8 cellular contexts compared by ENCODE assay signal in the genomic region with DNA sequence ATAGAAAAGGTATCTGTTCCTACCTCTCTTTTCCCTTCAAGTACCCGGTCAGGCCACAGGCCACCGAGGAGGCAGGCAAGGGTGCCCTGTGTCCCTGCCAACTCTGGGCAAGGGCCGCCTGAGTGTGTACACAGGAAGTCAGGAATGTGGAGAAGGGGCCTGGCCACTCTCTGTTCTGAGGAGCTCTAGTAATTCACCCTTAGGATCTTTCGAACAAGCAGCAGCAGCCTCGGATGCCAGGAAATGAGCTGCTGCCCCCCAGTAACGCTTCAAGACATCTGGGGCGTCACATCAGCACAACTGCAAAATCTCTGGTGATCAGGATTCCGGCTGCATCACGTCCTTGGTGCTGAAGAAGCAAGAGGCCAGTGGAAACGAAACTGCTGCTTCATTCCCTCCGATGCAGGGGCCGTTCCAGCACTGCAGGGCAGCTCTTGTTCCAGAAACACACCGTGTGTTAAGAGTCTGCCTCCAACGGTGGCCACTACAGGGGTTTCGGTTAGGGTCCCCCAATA. TPM values are rescaled to one million over a fixed set of nuclear protein-coding genes. Genes with fewer than 3 reads are reported as not detected.
DNase-seq lines count a peak whose midpoint lies in the region; ATAC-seq and TF ChIP-seq lines count a peak whose summit lies in the region.
"Had no signal": no experiment of that assay in that cellular context is flagged by ENCODE, and none has a peak within 500 bp of the region (broad histone marks: within the 10 kb centered on the region; RNA-seq: fewer than 3 reads in every experiment).

No MANE protein-coding gene starts in this region.

- H3K27ac ChIP-seq in HUES64 (ENCODE audit: low read depth, low read length) (no peak overlapping the region), cingulate gyrus (ENCODE audit: low read depth, low read length) (peak overlapping the region; percentile 51), lung (ENCODE audit: low read depth in 1 of 2, low read length in 1 of 2) (peak overlapping the region; percentile 77 to 88), thoracic aorta (peak overlapping the region; percentile 90)

- H3K36me3 ChIP-seq in HUES64 (ENCODE audit: insufficient read depth, low read length): peaks cover 10% of the 10 kb centered on the region; the same call in 1 of the 2 replicates
- no peaks in the 10 kb centered on the region for H3K36me3 ChIP-seq in lung (ENCODE audit: control insufficient read depth in 2 of 2, insufficient read depth in 2 of 2, low read length in 2 of 2)
- H3K36me3 ChIP-seq in thoracic aorta: no peaks in the 10 kb centered on the region

- peaks cover 15% of the 10 kb centered on the region for H3K4me1 ChIP-seq in HUES64 (ENCODE audit: insufficient read depth, low read length)
- H3K4me1 ChIP-seq in lung (ENCODE audit: control insufficient read depth in 2 of 2, insufficient read depth in 2 of 2, low read length in 2 of 2): peaks cover 0 to 20% of the 10 kb centered on the region in 2 donors
- peaks cover 7 to 49% of the 10 kb centered on the region in 2 donors for H3K4me1 ChIP-seq in thoracic aorta (ENCODE audit: control insufficient read depth in 1 of 2, low read depth in 2 of 2)

- H3K9me3 ChIP-seq in HUES64 (ENCODE audit: insufficient read depth, low read depth, low read length) (no peaks in the 10 kb centered on the region), lung (ENCODE audit: control insufficient read depth in 2 of 2, insufficient read depth in 1 of 2, low read length in 1 of 2) (no peaks in the 10 kb centered on the region), thoracic aorta (no peaks in the 10 kb centered on the region)

- H3K4me3 ChIP-seq in HUES64 (ENCODE audit: low read length) (peak overlapping the region; percentile 72), lung (peak overlapping the region; percentile 11), thoracic aorta (peak overlapping the region; percentile 88)

- TF ChIP-seq CTCF in lung (IDR thresholded peaks at IDR 0.05; ENCODE audit: control extremely low read depth, extremely low read depth): no peak
- TF ChIP-seq CTCF in thoracic aorta (IDR thresholded peaks at IDR 0.05): no peak

- H3K27me3 ChIP-seq in HUES64 (ENCODE audit: insufficient read depth, low read length) (peaks cover 41% of the 10 kb centered on the region; the same call in 1 of the 2 replicates), lung (ENCODE audit: control insufficient read depth, insufficient read depth) (no peaks in the 10 kb centered on the region), thoracic aorta (replicated peaks; ENCODE audit: insufficient read depth) (no peaks in the 10 kb centered on the region)

- H3K9ac ChIP-seq in HUES64 (ENCODE audit: low read depth, low read length): no peak overlapping the region

- ATAC-seq in lung (ENCODE audit: insufficient read depth, low FRiP score): no peak
- ATAC-seq in thoracic aorta (ENCODE audit: insufficient number of reproducible peaks, low FRiP score, low read depth): no peak
- ATAC-seq in HG03280 (IDR thresholded peaks at IDR 0.05; ENCODE audit: unreplicated experiment): no peak
- ATAC-seq in GM21447 (IDR thresholded peaks at IDR 0.05; ENCODE audit: unreplicated experiment): no peak

- DNase-seq in lung (ENCODE audit: low spot score) (peak; percentile 86), thoracic aorta (ENCODE audit: low spot score) (no peak), activated gamma-delta T cell (lab: John Stamatoyannopoulos, UW) (no peak)
- DNase-seq: NCI-H1417 treated with DMSO at 0.1 percent for 48 hours had no signal

- WGBS in HUES64: 82% methylated on average over 15 of the region's 15 CpGs
- 35 to 64% methylated on average over 15 of the region's 15 CpGs for WGBS in lung, 2 donors

RNA-seq across cellular contexts. Expression of a gene that starts 2.0 kb away (rescaled TPM):
- 8.6 TPM for polyA plus RNA-seq in HUES64 (2013, experiment 1 of 2)
- polyA plus RNA-seq in HUES64 (2013, experiment 2 of 2): 9.6 TPM
- total RNA-seq in lung (10 to 100 TPM; 42.9 to 47.9 TPM), thoracic aorta (10 to 100 TPM; 22.6 to 34.5 TPM)
- 100 to 1,000 TPM in 1 of 2 donors, 10 to 100 TPM in 1; 35.8 to 118 TPM for polyA plus RNA-seq in lung

RNA-seq across cellular contexts. Expression of a gene that starts 55.9 kb away (rescaled TPM):
- polyA plus RNA-seq in HUES64 (2013, experiment 1 of 2): 17.3 TPM
- 18.2 TPM for polyA plus RNA-seq in HUES64 (2013, experiment 2 of 2)
- total RNA-seq in lung: 10 to 100 TPM; 28.6 to 28.9 TPM
- 10 to 100 TPM; 24.1 to 28.6 TPM for polyA plus RNA-seq in lung
- total RNA-seq in thoracic aorta: 10 to 100 TPM; 24.9 to 31.4 TPM

Comparison
In these comparisons a context has a peak if more than half of its experiments do, and no peak if none do; other contexts are left out.
1. H3K4me3 ChIP-seq: peak in every context shown above with its lines; median percentile 88 in thoracic aorta; 72 in HUES64; 11 in lung.